In the genomic region with DNA sequence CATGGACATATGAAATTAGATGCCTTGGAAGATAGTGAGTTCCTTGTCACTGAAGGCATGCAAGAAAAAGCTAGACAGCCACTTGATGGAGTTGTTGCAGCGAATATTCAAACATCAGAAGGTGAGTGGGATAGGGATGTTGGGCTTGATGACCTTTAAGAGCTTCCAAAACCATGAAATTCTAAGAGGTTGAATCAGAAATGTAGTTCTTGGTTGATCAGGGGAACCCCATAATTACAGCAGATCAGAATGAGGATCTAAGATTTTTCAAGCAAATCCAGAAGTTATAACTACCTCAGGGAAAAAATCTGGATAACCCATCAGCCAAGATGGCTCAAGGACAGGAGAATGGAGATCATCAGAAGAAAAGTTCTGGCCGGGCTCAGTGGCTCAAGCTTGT, we compare ENCODE assay signal across 6 cellular contexts.
"Had no signal": no experiment of that assay in that cellular context is flagged by ENCODE, and none has a peak within 500 bp of the region (broad histone marks: within the 10 kb centered on the region; RNA-seq: fewer than 3 reads in every experiment).

No MANE protein-coding gene starts in this region.

- H3K4me2 ChIP-seq: GM23338 had no signal

- DNase-seq: H9, HCEC 1CT, IMR-90, KG1 had no signal

- H3K4me3 Mint-ChIP-seq: GM23338, H9 had no signal

- H3K4me3 ChIP-seq: GM23338, K562 had no signal

- ATAC-seq: GM23338, K562 had no signal

- H3K9me3 Mint-ChIP-seq: GM23338, H9 had no signal

- H2AFZ ChIP-seq: GM23338 had no signal

- H3K27ac Mint-ChIP-seq: GM23338, H9 had no signal
